17 cellular contexts compared by ENCODE assay signal in the genomic region with DNA sequence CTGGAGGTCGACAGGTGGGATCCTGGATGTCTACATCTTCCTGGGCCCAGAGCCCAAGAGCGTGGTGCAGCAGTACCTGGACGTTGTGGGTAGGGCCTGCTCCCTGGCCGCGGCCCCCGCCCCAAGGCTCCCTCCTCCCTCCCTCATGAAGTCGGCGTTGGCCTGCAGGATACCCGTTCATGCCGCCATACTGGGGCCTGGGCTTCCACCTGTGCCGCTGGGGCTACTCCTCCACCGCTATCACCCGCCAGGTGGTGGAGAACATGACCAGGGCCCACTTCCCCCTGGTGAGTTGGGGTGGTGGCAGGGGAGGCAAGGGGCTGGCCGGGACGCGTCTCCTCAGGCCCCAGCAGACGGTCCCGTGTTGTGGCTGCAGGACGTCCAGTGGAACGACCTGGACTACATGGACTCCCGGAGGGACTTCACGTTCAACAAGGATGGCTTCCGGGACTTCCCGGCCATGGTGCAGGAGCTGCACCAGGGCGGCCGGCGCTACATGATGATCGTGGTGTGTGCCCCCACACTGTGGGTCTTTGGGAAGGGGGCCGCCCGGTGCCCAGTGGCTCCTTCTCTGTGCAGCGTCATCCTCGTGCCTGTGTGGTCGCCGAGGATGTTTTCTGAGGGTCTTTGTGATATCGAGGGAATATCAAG. TPM values are rescaled to one million over a fixed set of nuclear protein-coding genes. Genes with fewer than 3 reads are reported as not detected.
DNase-seq lines count a peak whose midpoint lies in the region; ATAC-seq, FAIRE-seq and TF ChIP-seq lines count a peak whose summit lies in the region.
"Had no signal": no experiment of that assay in that cellular context is flagged by ENCODE, and none has a peak within 500 bp of the region (broad histone marks: within the 10 kb centered on the region; RNA-seq: fewer than 3 reads in every experiment).

No MANE protein-coding gene starts in this region.

- H3K4me1 ChIP-seq in ovary (ENCODE audit: insufficient read depth) (peaks cover 5% of the 10 kb centered on the region), transverse colon (no peaks in the 10 kb centered on the region)
- H3K4me1 ChIP-seq: A549 had no signal

- H3K9me3 ChIP-seq in ovary = no peaks in the 10 kb centered on the region
- no peaks in the 10 kb centered on the region for H3K9me3 ChIP-seq in transverse colon
- H3K9me3 ChIP-seq: A549 had no signal

- H3K4me3 ChIP-seq in coronary artery = no peak overlapping the region
- H3K4me3 ChIP-seq in ovary = no peak overlapping the region
- no peak overlapping the region for H3K4me3 ChIP-seq in transverse colon
- H3K4me3 ChIP-seq: A549 had no signal

- FAIRE-seq in urothelium cell line (lab: Jason Lieb, UNC) = peak; percentile 75
- FAIRE-seq: A549, GM19239, H1 had no signal

- no peak for TF ChIP-seq POLR2A in ovary (IDR thresholded peaks at IDR 0.05)
- no peak for TF ChIP-seq POLR2A in transverse colon (IDR thresholded peaks at IDR 0.05)

- H3K27me3 Mint-ChIP-seq in activated naive CD8-positive, alpha-beta T cell treated with anti-CD3 and anti-CD28 coated beads, Interleukin-2, amount 10 ng/mL, durations not matched to agents 7 days and 5 days = no peaks in the 10 kb centered on the region
- H3K27me3 Mint-ChIP-seq in activated naive CD8-positive, alpha-beta T cell treated with anti-CD3 and anti-CD28 coated beads, Interleukin-2, amount 50 U/mL, for 24 hours = no peaks in the 10 kb centered on the region
- no peaks in the 10 kb centered on the region for H3K27me3 Mint-ChIP-seq in effector memory CD8-positive, alpha-beta T cell
- H3K27me3 Mint-ChIP-seq: CD4-positive, alpha-beta T cell had no signal

- H3K27me3 ChIP-seq in ovary (no peaks in the 10 kb centered on the region), transverse colon (no peaks in the 10 kb centered on the region)

- H3K27ac ChIP-seq in coronary artery (no peak overlapping the region), ovary (no peak overlapping the region), transverse colon (no peak overlapping the region)
- H3K27ac ChIP-seq: A549 had no signal

- POLR2A ChIA-PET in activated naive CD8-positive, alpha-beta T cell treated with anti-CD3 and anti-CD28 coated beads, Interleukin-2, amount 10 ng/mL, durations not matched to agents 7 days and 5 days (lab: Charles Lee) = no interaction called here

- H3K36me3 ChIP-seq in ovary = no peaks in the 10 kb centered on the region
- H3K36me3 ChIP-seq in transverse colon = no peaks in the 10 kb centered on the region

- H3K9me3 Mint-ChIP-seq in activated naive CD8-positive, alpha-beta T cell treated with anti-CD3 and anti-CD28 coated beads, Interleukin-2, amount 10 ng/mL, durations not matched to agents 7 days and 5 days = no peaks in the 10 kb centered on the region
- H3K9me3 Mint-ChIP-seq in activated naive CD8-positive, alpha-beta T cell treated with anti-CD3 and anti-CD28 coated beads, Interleukin-2, amount 50 U/mL, for 24 hours = no peaks in the 10 kb centered on the region
- no peaks in the 10 kb centered on the region for H3K9me3 Mint-ChIP-seq in effector memory CD8-positive, alpha-beta T cell
- H3K9me3 Mint-ChIP-seq: CD4-positive, alpha-beta T cell had no signal

- no peaks in the 10 kb centered on the region for H3K36me3 Mint-ChIP-seq in activated naive CD8-positive, alpha-beta T cell treated with anti-CD3 and anti-CD28 coated beads, Interleukin-2, amount 10 ng/mL, durations not matched to agents 7 days and 5 days
- no peaks in the 10 kb centered on the region for H3K36me3 Mint-ChIP-seq in activated naive CD8-positive, alpha-beta T cell treated with anti-CD3 and anti-CD28 coated beads, Interleukin-2, amount 50 U/mL, for 24 hours (ENCODE audit: low read depth)
- no peaks in the 10 kb centered on the region for H3K36me3 Mint-ChIP-seq in effector memory CD8-positive, alpha-beta T cell (ENCODE audit: insufficient read depth)

- ATAC-seq in activated naive CD8-positive, alpha-beta T cell treated with anti-CD3 and anti-CD28 coated beads, Interleukin-2, amount 10 ng/mL, durations not matched to agents 7 days and 5 days (ENCODE audit: low read depth) = no peak
- no peak for ATAC-seq in activated naive CD8-positive, alpha-beta T cell treated with anti-CD3 and anti-CD28 coated beads, Interleukin-2, amount 50 U/mL, for 24 hours
- ATAC-seq in effector memory CD8-positive, alpha-beta T cell (replicated peaks) = no peak
- ATAC-seq: A549 had no signal

- intact Hi-C loops in ovary (cut with DNase I) = no loop called here
- intact Hi-C loops in transverse colon (cut with DNase I; ENCODE audit: low total_unique reads) = no loop called here

- TF ChIP-seq EP300 in ovary (IDR thresholded peaks at IDR 0.05) (no peak), transverse colon (IDR thresholded peaks at IDR 0.05; ENCODE audit: low read depth) (no peak)

- no peak overlapping the region for H3K27ac Mint-ChIP-seq in activated naive CD8-positive, alpha-beta T cell treated with anti-CD3 and anti-CD28 coated beads, Interleukin-2, amount 10 ng/mL, durations not matched to agents 7 days and 5 days
- no peak overlapping the region for H3K27ac Mint-ChIP-seq in activated naive CD8-positive, alpha-beta T cell treated with anti-CD3 and anti-CD28 coated beads, Interleukin-2, amount 50 U/mL, for 24 hours
- no peak overlapping the region for H3K27ac Mint-ChIP-seq in effector memory CD8-positive, alpha-beta T cell
- H3K27ac Mint-ChIP-seq: CD4-positive, alpha-beta T cell had no signal

- in situ Hi-C loops in transverse colon (cut with MboI; ENCODE audit: low pct_ligation_motif_present in 1 of 4, low pct_unique_long_range_greater_than_20kb in 1 of 4, low sequenced_read_pairs in 3 of 4) = no loop called here

- 93 to 94% (median 93%) methylated on average over 35 of the region's 35 CpGs for WGBS in ovary, 3 donors
- WGBS in transverse colon (ENCODE audit: low coverage in 1 of 2), 2 donors = 97% methylated on average over 34 of the region's 35 CpGs; no CpG with 5 or more reads in 1 of the 2 donors

- no peaks in the 10 kb centered on the region for H3K4me1 Mint-ChIP-seq in activated naive CD8-positive, alpha-beta T cell treated with anti-CD3 and anti-CD28 coated beads, Interleukin-2, amount 10 ng/mL, durations not matched to agents 7 days and 5 days
- H3K4me1 Mint-ChIP-seq in activated naive CD8-positive, alpha-beta T cell treated with anti-CD3 and anti-CD28 coated beads, Interleukin-2, amount 50 U/mL, for 24 hours = peaks cover under 1% of the 10 kb centered on the region
- no peaks in the 10 kb centered on the region for H3K4me1 Mint-ChIP-seq in effector memory CD8-positive, alpha-beta T cell (ENCODE audit: low read depth in 2 of 2)

- no peak overlapping the region for H3K4me3 Mint-ChIP-seq in activated naive CD8-positive, alpha-beta T cell treated with anti-CD3 and anti-CD28 coated beads, Interleukin-2, amount 10 ng/mL, durations not matched to agents 7 days and 5 days
- H3K4me3 Mint-ChIP-seq in activated naive CD8-positive, alpha-beta T cell treated with anti-CD3 and anti-CD28 coated beads, Interleukin-2, amount 50 U/mL, for 24 hours = no peak overlapping the region
- no peak overlapping the region for H3K4me3 Mint-ChIP-seq in effector memory CD8-positive, alpha-beta T cell
- H3K4me3 Mint-ChIP-seq: CD4-positive, alpha-beta T cell had no signal

- DNase-seq in activated naive CD8-positive, alpha-beta T cell treated with anti-CD3 and anti-CD28 coated beads, Interleukin-2, amount 10 ng/mL, durations not matched to agents 7 days and 5 days = peak; percentile 12
- DNase-seq in activated naive CD8-positive, alpha-beta T cell treated with anti-CD3 and anti-CD28 coated beads, Interleukin-2, amount 50 U/mL, for 24 hours = no peak
- DNase-seq in coronary artery (ENCODE audit: low spot score) (peak; percentile 58), ovary (peak in 3 of 5 donors; percentile 16 to 30 (median 20)), urothelium cell line (ENCODE audit: low spot score) (no peak), transverse colon (no peak), NCI-H748 (lab: John Stamatoyannopoulos, UW; ENCODE audit: unreplicated experiment) (no peak)
- DNase-seq in effector memory CD8-positive, alpha-beta T cell = no peak
- DNase-seq: CD4-positive, alpha-beta T cell; GF-D8; NCI-H1417 treated with DMSO at 0.1 percent for 48 hours; NCI-H187 treated with DMSO at 0.1 percent for 48 hours; NCI-H226; NCI-H524 had no signal

- TF ChIP-seq CTCF in coronary artery (IDR thresholded peaks at IDR 0.05) (no peak), ovary (IDR thresholded peaks at IDR 0.05) (no peak), transverse colon (IDR thresholded peaks at IDR 0.05) (no peak)

RNA-seq across cellular contexts. Expression of gene GAA, which starts 7.1 kb away (rescaled TPM):
- 10 to 100 TPM; 41.9 to 48.9 TPM for total RNA-seq in activated naive CD8-positive, alpha-beta T cell treated with anti-CD3 and anti-CD28 coated beads, Interleukin-2, amount 10 ng/mL, durations not matched to agents 7 days and 5 days
- total RNA-seq in ovary (10 to 100 TPM; 17.2 to 77.3 (median 25.6) TPM), transverse colon (10 to 100 TPM; 54.6 to 96.5 (median 81.4) TPM)
- 10 to 100 TPM in 1 of 2 donors, 1 to 10 TPM in 1; 2.4 to 25.7 TPM for polyA plus RNA-seq in ovary

RNA-seq across cellular contexts. Expression of gene EIF4A3, which starts 38.5 kb away (rescaled TPM):
- total RNA-seq in activated naive CD8-positive, alpha-beta T cell treated with anti-CD3 and anti-CD28 coated beads, Interleukin-2, amount 10 ng/mL, durations not matched to agents 7 days and 5 days = 100 to 1,000 TPM; 106 to 115 TPM
- total RNA-seq in ovary (100 to 1,000 TPM in 2 of 7 donors, 10 to 100 TPM in 5; 81.6 to 114 (median 93.6) TPM), transverse colon (10 to 100 TPM; 37.0 to 74.5 (median 55.8) TPM)
- 10 to 100 TPM; 71.2 to 87.8 TPM for polyA plus RNA-seq in ovary

Comparison
In these comparisons a context has a peak if more than half of its experiments do, and no peak if none do; other contexts are left out.
1. DNase-seq: peak in activated naive CD8-positive, alpha-beta T cell treated with anti-CD3 and anti-CD28 coated beads, Interleukin-2, amount 10 ng/mL, durations not matched to agents 7 days and 5 days (single experiment), coronary artery (single experiment) and ovary (3 of 5); none in activated naive CD8-positive, alpha-beta T cell treated with anti-CD3 and anti-CD28 coated beads, Interleukin-2, amount 50 U/mL, for 24 hours (single experiment), urothelium cell line (single experiment), transverse colon (single experiment), effector memory CD8-positive, alpha-beta T cell (0 of 3) and NCI-H748 (single experiment).